35 cellular contexts compared by ENCODE assay signal in genomic region chr5:174785120-174785680, GRCh38.
"Had no signal": no experiment of that assay in that cellular context is flagged by ENCODE, and none has a peak within 500 bp of the region (broad histone marks: within the 10 kb centered on the region; RNA-seq: fewer than 3 reads in every experiment).

No MANE protein-coding gene starts in this region.

- H3K36me3 ChIP-seq: MG63 had no signal

- H3K4me3 ChIP-seq: MG63 had no signal

- DNase-seq: Karpas-422, Kasumi-1, MG63, MM.1S, MV-4-11, NCI-H1048, NCI-H1092, NCI-H1092 treated with DMSO at 0.1 percent for 48 hours, NCI-H1105, NCI-H1105 treated with DMSO at 0.1 percent for 48 hours, NCI-H1417, NCI-H1417 treated with DMSO at 0.1 percent for 48 hours, NCI-H1436, NCI-H1436 treated with DMSO at 0.1 percent for 48 hours, NCI-H146, NCI-H1694, NCI-H1694 treated with DMSO at 0.1 percent for 48 hours, NCI-H187, NCI-H187 treated with DMSO at 0.1 percent for 48 hours, NCI-H1930, NCI-H2029, NCI-H2029 treated with DMSO at 0.1 percent for 48 hours, NCI-H2081, NCI-H2081 treated with DMSO at 0.1 percent for 48 hours, NCI-H2107, NCI-H2171, NCI-H2171 treated with DMSO at 0.1 percent for 48 hours, NCI-H2227 treated with DMSO at 0.1 percent for 48 hours, NCI-H226, NCI-H345, NCI-H446, NCI-H446 treated with DMSO at 0.1 percent for 48 hours, NCI-H510A, NCI-H510A treated with DMSO at 0.1 percent for 48 hours, NCI-H524 had no signal
